ENCODE assay signal across 8 cellular contexts in genomic region chrX:106611323-106611681, GRCh38. TPM values are rescaled to one million over a fixed set of nuclear protein-coding genes. Genes with fewer than 3 reads are reported as not detected.
DNase-seq lines count a peak whose midpoint lies in the region; ATAC-seq, FAIRE-seq and TF ChIP-seq lines count a peak whose summit lies in the region.

No MANE protein-coding gene starts in this region.

- H3K36me3 ChIP-seq in IMR-90 (ENCODE audit: control insufficient read depth, insufficient read depth, low read length) (no peaks in the 10 kb centered on the region), H1 (ENCODE audit: control insufficient read depth in 2 of 4, insufficient read depth in 4 of 4, low read length in 3 of 4) (no peaks in the 10 kb centered on the region), ovary (no peaks in the 10 kb centered on the region)

- H3K79me2 ChIP-seq in H1 (ENCODE audit: control insufficient read depth in 1 of 2, insufficient read depth in 2 of 2, low read length in 2 of 2): no peaks in the 10 kb centered on the region

- H2BK120ac ChIP-seq in IMR-90 (ENCODE audit: low read depth, low read length) (no peak overlapping the region), H1 (replicated peaks; ENCODE audit: low read depth, low read length) (no peak overlapping the region)

- no peak for FAIRE-seq in H1 (lab: Jason Lieb, UNC)

- no peak overlapping the region for H3K4ac ChIP-seq in IMR-90 (ENCODE audit: low read depth, low read length)
- no peak overlapping the region for H3K4ac ChIP-seq in H1 (replicated peaks; ENCODE audit: insufficient read length, low read depth, low read length)

- H3K23me2 ChIP-seq in H1 (ENCODE audit: low read depth, low read length): peaks cover 2% of the 10 kb centered on the region; the same call in 1 of the 2 replicates

- TF ChIP-seq RAD21 in IMR-90 (IDR thresholded peaks at IDR 0.05; ENCODE audit: low read length): no peak
- TF ChIP-seq RAD21 in H1 (IDR thresholded peaks at IDR 0.05 in 1 of 2, conservative IDR thresholded peaks at IDR 0.05 in 1 of 2; ENCODE audit: low read depth in 2 of 2, low read length in 2 of 2): no peak

- no CpG with 5 or more reads among the region's 1 CpG for WGBS in IMR-90 (ENCODE audit: extremely low coverage in 2 of 2, insufficient read length in 1 of 2), 2 experiments
- 14% methylated on average over 1 of the region's 1 CpG; no CpG with 5 or more reads in 1 of the 2 experiments for WGBS in H1 (ENCODE audit: extremely low coverage in 1 of 2, insufficient coverage in 1 of 2, insufficient read length in 1 of 2, insufficient replicate concordance in 2 of 2, low coverage in 1 of 2, low lambda C conversion rate in 2 of 2, missing lambda C conversion rate in 1 of 2), 2 experiments
- 17 to 37% (median 25%) methylated on average over 1 of the region's 1 CpG for WGBS in ovary, 3 donors

- no peaks in the 10 kb centered on the region for H3K27me3 Mint-ChIP-seq in activated naive CD4-positive, alpha-beta T cell treated with anti-CD3 and anti-CD28 coated beads for 36 hours (ENCODE audit: low read depth)

- no peak overlapping the region for H2AK9ac ChIP-seq in IMR-90 (replicated peaks; ENCODE audit: low read depth, low read length, poor library complexity)

- H3K27ac Mint-ChIP-seq in activated naive CD4-positive, alpha-beta T cell treated with anti-CD3 and anti-CD28 coated beads for 36 hours: peak overlapping the region; percentile 85

- no peak overlapping the region for H2BK20ac ChIP-seq in IMR-90 (ENCODE audit: low read depth, low read length)
- no peak overlapping the region for H2BK20ac ChIP-seq in H1 (ENCODE audit: low read length)

- POLR2A ChIA-PET in IMR-90 (lab: Charles Lee; ENCODE audit: unreplicated experiment): interaction anchor here (0.6 kb wide), 1 partner anchor 251 kb away, joined by 7 read pairs; no protein-coding TSS in a partner anchor
- POLR2A ChIA-PET in H1 (lab: Charles Lee; ENCODE audit: partially characterized antibody): no interaction called here

- H2BK15ac ChIP-seq in IMR-90 (ENCODE audit: low read depth, low read length) (no peak overlapping the region), H1 (ENCODE audit: low read length) (no peak overlapping the region)

- H3K4me3 ChIP-seq in IMR-90 (ENCODE audit: insufficient read depth, low read depth, low read length) (peak overlapping the region; percentile 52), H1 (ENCODE audit: extremely low read depth in 1 of 4, insufficient read depth in 2 of 4, low read depth in 3 of 4, low read length in 4 of 4) (peak overlapping the region; percentile 57 to 74 (median 63); a peak in 7 of 8 replicates), ovary (peak overlapping the region; percentile 45)

- H2BK12ac ChIP-seq in H1 (ENCODE audit: low read depth, low read length): no peak overlapping the region

- H3K4me1 Mint-ChIP-seq in activated naive CD4-positive, alpha-beta T cell treated with anti-CD3 and anti-CD28 coated beads for 36 hours (ENCODE audit: low read depth): peaks cover 14% of the 10 kb centered on the region

- intact Hi-C loops in activated naive CD4-positive, alpha-beta T cell treated with anti-CD3 and anti-CD28 coated beads for 36 hours (cut with micrococcal nuclease): loop anchor here (1.0 to 10.0 kb wide), 8 partner anchors 23 to 1479 kb away; partner anchors contain the start of genes ATG4A, PRPS1, PSMD10 and RBM41
- intact Hi-C loops in IMR-90 (cut with micrococcal nuclease): no loop called here
- intact Hi-C loops in ovary (cut with DNase I): no loop called here

- TF ChIP-seq CTCF in IMR-90 (conservative IDR thresholded peaks at IDR 0.05; ENCODE audit: low read depth, low read length) (no peak), H1 (IDR thresholded peaks at IDR 0.05; ENCODE audit: control extremely low read depth in 1 of 3, insufficient read depth in 1 of 3, low read depth in 1 of 3, low read length in 3 of 3) (no peak), ovary (IDR thresholded peaks at IDR 0.05) (no peak)

- H4K8ac ChIP-seq in IMR-90 (ENCODE audit: low read depth in 2 of 2, low read length in 2 of 2) (no peak overlapping the region), H1 (ENCODE audit: extremely low read depth, insufficient read depth, low read length) (no peak overlapping the region)

- H4K5ac ChIP-seq in IMR-90 (ENCODE audit: low read depth, low read length): no peak overlapping the region
- H4K5ac ChIP-seq in H1 (ENCODE audit: insufficient read length, low read depth, low read length): no peak overlapping the region

- no peaks in the 10 kb centered on the region for H3K4me1 ChIP-seq in IMR-90 (ENCODE audit: control insufficient read depth, insufficient read depth, low read length)
- H3K4me1 ChIP-seq in H1 (replicated peaks in 1 of 4; ENCODE audit: control insufficient read depth in 3 of 4, insufficient read depth in 4 of 4, low read length in 3 of 4): 0 out of 7 replicates have a peak, but pooled peaks cover 0 to 2% (median 0%) of the 10 kb centered on the region in 4 experiments
- H3K4me1 ChIP-seq in ovary (ENCODE audit: insufficient read depth): no peaks in the 10 kb centered on the region

- TF ChIP-seq EP300 in H1 (IDR thresholded peaks at IDR 0.05; ENCODE audit: borderline replicate concordance in 1 of 2, low read depth in 2 of 2, low read length in 2 of 2) (no peak), ovary (IDR thresholded peaks at IDR 0.05) (no peak)

- H3K23ac ChIP-seq in IMR-90 (ENCODE audit: low read depth, low read length): no peak overlapping the region
- no peak overlapping the region for H3K23ac ChIP-seq in H1 (ENCODE audit: insufficient read length)

- H3K14ac ChIP-seq in IMR-90 (replicated peaks; ENCODE audit: low read depth, low read length): no peak overlapping the region
- no peak overlapping the region for H3K14ac ChIP-seq in H1 (ENCODE audit: insufficient read length)

- peak; percentile 22; the same call in 1 of the 2 replicates for ATAC-seq in IMR-90 (ENCODE audit: low read depth)

- H3K27me3 ChIP-seq in IMR-90 (ENCODE audit: control insufficient read depth, insufficient read depth, low read length) (peaks cover 6% of the 10 kb centered on the region), H1 (replicated peaks in 1 of 4; ENCODE audit: control insufficient read depth in 3 of 4, extremely low read depth in 1 of 4, insufficient read depth in 3 of 4, low read length in 3 of 4) (no peaks in the 10 kb centered on the region; a peak in 1 of 7 replicates), ovary (no peaks in the 10 kb centered on the region)

- H2AK5ac ChIP-seq in IMR-90 (ENCODE audit: low read depth, low read length) (no peak overlapping the region), H1 (ENCODE audit: low read depth, low read length) (no peak overlapping the region)

- H3K27ac ChIP-seq in IMR-90 (ENCODE audit: insufficient read depth, low read length) (no peak overlapping the region), H1 (ENCODE audit: low read depth, low read length) (no peak overlapping the region), ovary (no peak overlapping the region)

- no peaks in the 10 kb centered on the region for H3K79me1 ChIP-seq in IMR-90 (ENCODE audit: low read depth in 1 of 2, low read length in 2 of 2)
- H3K79me1 ChIP-seq in H1 (ENCODE audit: low read depth, low read length): no peaks in the 10 kb centered on the region

- no peak overlapping the region for H3K18ac ChIP-seq in IMR-90 (ENCODE audit: low read depth, low read length)
- H3K18ac ChIP-seq in H1 (ENCODE audit: extremely low read depth, low read length): no peak overlapping the region

- dilution Hi-C loops in IMR-90 (cut with HindIII; ENCODE audit: low sequenced_read_pairs, unreplicated experiment): no loop called here

- DNase-seq in activated naive CD4-positive, alpha-beta T cell treated with anti-CD3 and anti-CD28 coated beads for 36 hours: no peak
- no peak for DNase-seq in activated naive CD4-positive, alpha-beta T cell (lab: John Stamatoyannopoulos, UW)
- no peak for DNase-seq in IMR-90
- no peak for DNase-seq in H1 (ENCODE audit: low read depth in 1 of 2, low spot score in 2 of 2)
- DNase-seq in ovary: no peak
- no peak for DNase-seq in UCSD-AML1 (lab: John Stamatoyannopoulos, UW; ENCODE audit: unreplicated experiment)
- DNase-seq in EL: no peak
- DNase-seq in Kasumi-1 (lab: John Stamatoyannopoulos, UW): no peak

- H4K91ac ChIP-seq in IMR-90 (ENCODE audit: insufficient read depth, low read depth, low read length) (no peak overlapping the region), H1 (replicated peaks; ENCODE audit: insufficient read length, low read length) (no peak overlapping the region)

- H2BK5ac ChIP-seq in IMR-90 (ENCODE audit: low read depth, low read length, poor library complexity, severe bottlenecking): no peak overlapping the region
- no peak overlapping the region for H2BK5ac ChIP-seq in H1 (ENCODE audit: low read depth, low read length)

- H3K9me3 ChIP-seq in IMR-90 (ENCODE audit: control insufficient read depth, insufficient read depth, low read length) (no peaks in the 10 kb centered on the region), H1 (ENCODE audit: insufficient read depth in 2 of 2, low read depth in 1 of 2, low read length in 1 of 2) (no peaks in the 10 kb centered on the region), ovary (no peaks in the 10 kb centered on the region)

- H3K9ac ChIP-seq in IMR-90 (ENCODE audit: low read depth, low read length) (0 out of 2 replicates have a peak overlapping the region, but pooled peaks have one; percentile 35), H1 (replicated peaks in 1 of 4; ENCODE audit: extremely low read depth in 1 of 4, low read depth in 3 of 4, low read length in 3 of 4) (no peak overlapping the region)

- H3K36me3 Mint-ChIP-seq in activated naive CD4-positive, alpha-beta T cell treated with anti-CD3 and anti-CD28 coated beads for 36 hours (ENCODE audit: low read depth): no peaks in the 10 kb centered on the region

- in situ Hi-C loops in IMR-90 (cut with MboI; ENCODE audit: low sequenced_read_pairs): no loop called here

- H3K9me3 Mint-ChIP-seq in activated naive CD4-positive, alpha-beta T cell treated with anti-CD3 and anti-CD28 coated beads for 36 hours: no peaks in the 10 kb centered on the region

- H3K9me1 ChIP-seq in IMR-90 (ENCODE audit: insufficient read depth, low read length): no peaks in the 10 kb centered on the region

- CTCF ChIA-PET in activated naive CD4-positive, alpha-beta T cell treated with anti-CD3 and anti-CD28 coated beads for 36 hours (lab: Charles Lee): interaction anchor here (1.9 kb wide), 1 partner anchor 130 kb away, joined by 6 read pairs; no protein-coding TSS in a partner anchor
- CTCF ChIA-PET in IMR-90 (lab: Yijun Ruan, JAX) (interaction anchor here (1.4 kb wide), 1 partner anchor 8 kb away, joined by 6 read pairs; no protein-coding TSS in a partner anchor), H1 (lab: Charles Lee; ENCODE audit: partially characterized antibody) (interaction anchor here (0.6 kb wide), 1 partner anchor 96 kb away, joined by 4 read pairs; no protein-coding TSS in a partner anchor)

- H3K56ac ChIP-seq in IMR-90 (ENCODE audit: extremely low read depth, insufficient read depth, low read length) (no peak overlapping the region), H1 (replicated peaks; ENCODE audit: insufficient read length, low read depth, low read length) (no peak overlapping the region)

- H2AFZ ChIP-seq in IMR-90 (replicated peaks; ENCODE audit: low read length, poor library complexity) (peak overlapping the region; percentile 88), H1 (ENCODE audit: low read length) (peak overlapping the region; percentile 44; the same call in 1 of the 2 replicates)

- H3K4me2 ChIP-seq in IMR-90 (ENCODE audit: low read depth, low read length): peak overlapping the region; percentile 58
- H3K4me2 ChIP-seq in H1 (ENCODE audit: insufficient read depth in 1 of 2, low read depth in 2 of 2, low read length in 2 of 2): peak overlapping the region; percentile 70 to 84

- BruUV-seq in IMR-90 (replicated peaks; lab: Mats Ljungman, UMichigan): no TSS peak

- TF ChIP-seq POLR2A in IMR-90 (IDR thresholded peaks at IDR 0.05; ENCODE audit: low read depth, low read length): no peak
- TF ChIP-seq POLR2A in H1 (IDR thresholded peaks at IDR 0.05; ENCODE audit: control extremely low read depth in 1 of 2, low read depth in 2 of 2, low read length in 2 of 2): no peak
- no peak for TF ChIP-seq POLR2A in ovary (IDR thresholded peaks at IDR 0.05)

- no peaks in the 10 kb centered on the region for H4K20me1 ChIP-seq in IMR-90 (ENCODE audit: insufficient read depth, low read length)
- H4K20me1 ChIP-seq in H1 (replicated peaks in 1 of 2; ENCODE audit: control insufficient read depth in 1 of 2, insufficient read depth in 2 of 2, low read length in 2 of 2): no peaks in the 10 kb centered on the region

- peak overlapping the region; percentile 87 for H3K4me3 Mint-ChIP-seq in activated naive CD4-positive, alpha-beta T cell treated with anti-CD3 and anti-CD28 coated beads for 36 hours

RNA-seq across cellular contexts. Expression of gene RADX, which starts 0.5 kb away (rescaled TPM):
- 10 to 100 TPM; 13.1 to 14.8 TPM for total RNA-seq in activated naive CD4-positive, alpha-beta T cell treated with anti-CD3 and anti-CD28 coated beads for 36 hours
- total RNA-seq in IMR-90 (2012; rRNA removed) (1.6 and 2.2 TPM in 2 replicates), ovary (10 to 100 TPM in 3 of 7 donors, 1 to 10 TPM in 4; 6.8 to 20.9 (median 9.5) TPM)
- polyA plus RNA-seq in IMR-90 (2012; rRNA removed) (0.86 and 1.8 TPM in 2 replicates), H1 (2011; rRNA removed) (0.89 and 1.7 TPM in 2 replicates), ovary (1 to 10 TPM; 4.2 to 7.1 TPM)
- 0.23 TPM in 2 replicates for polyA plus RNA-seq in IMR-90 (2012; cell fraction: cytosol; rRNA removed)
- polyA plus RNA-seq in IMR-90 (2012; cell fraction: nucleus; rRNA removed; ENCODE audit: low replicate concordance): 0.40 and 2.2 TPM in 2 replicates
- 3.5 and 4.5 TPM in 2 replicates for total RNA-seq in H1 (2021; fragmentation: NEBNext Ultra II Directional; extraction: Animal tissue kit (Norgen Biotek cat#: 25700))
- polyA plus RNA-seq in H1 (2011; cell fraction: cytosol; rRNA removed): 2.4 TPM
- polyA plus RNA-seq in H1 (2011; cell fraction: nucleus; rRNA removed): 1.2 TPM
- 2.1 to 6.1 TPM (median 2.6 TPM) in 4 replicates for polyA plus RNA-seq in H1 (2012, experiment 1 of 2)
- 0.39 TPM for polyA plus RNA-seq in H1 (2012, experiment 2 of 2)
- polyA plus RNA-seq in H1 (2013, experiment 1 of 2): 5.5 TPM
- 5.2 TPM for polyA plus RNA-seq in H1 (2013, experiment 2 of 2)
- polyA minus RNA-seq in H1 (2011; rRNA and poly(A)+ RNA removed): 1.5 and 3.5 TPM in 2 replicates
- 1.4 TPM for polyA minus RNA-seq in H1 (2011; cell fraction: cytosol; rRNA and poly(A)+ RNA removed)
- polyA minus RNA-seq in H1 (2011; cell fraction: nucleus; rRNA and poly(A)+ RNA removed): 3.8 TPM
